ENCODE assay signal across 29 cellular contexts in genomic region chr1:170017478-170017877, GRCh38.
"Had no signal": no experiment of that assay in that cellular context is flagged by ENCODE, and none has a peak within 500 bp of the region (broad histone marks: within the 10 kb centered on the region; RNA-seq: fewer than 3 reads in every experiment).

No MANE protein-coding gene starts in this region.

- H3K4me3 ChIP-seq: ascending aorta had no signal

- DNase-seq: activated CD4-positive, alpha-beta memory T cell treated with anti-CD3 and anti-CD28 coated beads, Interleukin-2, amount 10 ng/mL, durations not matched to agents 7 days and 5 days; activated CD4-positive, alpha-beta T cell treated with anti-CD3 and anti-CD28 coated beads for 1 hour; activated CD4-positive, alpha-beta T cell treated with anti-CD3 and anti-CD28 coated beads for 36 hours; activated CD4-positive, alpha-beta T cell treated with anti-CD3 and anti-CD28 coated beads for 48 hours; activated CD4-positive, alpha-beta T cell treated with anti-CD3 and anti-CD28 coated beads, Interleukin-2, amount 10 ng/mL, durations not matched to agents 7 days and 5 days; activated CD4-positive, alpha-beta T cell treated with anti-CD3 and anti-CD28 coated beads, Interleukin-2, amount 50 U/mL, for 48 hours; activated CD4-positive, CD25-positive, alpha-beta regulatory T cell; activated CD8-positive, alpha-beta memory T cell treated with anti-CD3 and anti-CD28 coated beads for 24 hours; activated CD8-positive, alpha-beta memory T cell treated with anti-CD3 and anti-CD28 coated beads, Interleukin-2, amount 10 ng/mL, durations not matched to agents 7 days and 5 days; activated CD8-positive, alpha-beta memory T cell treated with anti-CD3 and anti-CD28 coated beads, Interleukin-2, amount 50 U/mL, for 48 hours; activated CD8-positive, alpha-beta T cell treated with anti-CD3 and anti-CD28 coated beads, Interleukin-2, amount 10 ng/mL, durations not matched to agents 7 days and 5 days; activated effector memory CD4-positive, alpha-beta T cell treated with Interleukin-2 at 50 U/mL for 16 hours; activated gamma-delta T cell; activated naive CD4-positive, alpha-beta T cell treated with anti-CD3 and anti-CD28 coated beads, Interleukin-2, amount 10 ng/mL, durations not matched to agents 7 days and 5 days; activated naive CD4-positive, alpha-beta T cell treated with Interleukin-2 at 50 U/mL for 16 hours; activated naive CD8-positive, alpha-beta T cell treated with anti-CD3 and anti-CD28 coated beads, Interleukin-2, amount 10 ng/mL, durations not matched to agents 7 days and 5 days; activated naive CD8-positive, alpha-beta T cell treated with anti-CD3 and anti-CD28 coated beads, Interleukin-2, amount 50 U/mL, for 24 hours; activated T-cell treated with anti-CD3 and anti-CD28 coated beads, Interleukin-2, amount 50 U/mL, for 24 hours; activated T-cell treated with anti-CD3 and anti-CD28 coated beads, Interleukin-2, amount 50 U/mL, for 48 hours; amygdala; anterior cingulate cortex; central memory CD4-positive, alpha-beta T cell; T-helper 1 cell; T-helper 2 cell; T-helper 9 cell; WERI-Rb-1 had no signal

- H3K36me3 ChIP-seq: WERI-Rb-1 had no signal

- ATAC-seq: activated CD4-positive, alpha-beta T cell treated with anti-CD3 and anti-CD28 coated beads for 36 hours; activated CD4-positive, CD25-positive, alpha-beta regulatory T cell treated with anti-CD3 and anti-CD28 coated beads, Interleukin-2, amount 50 U/mL, for 24 hours; activated CD8-positive, alpha-beta memory T cell treated with anti-CD3 and anti-CD28 coated beads, Interleukin-2, amount 10 ng/mL, durations not matched to agents 7 days and 5 days; activated CD8-positive, alpha-beta T cell treated with anti-CD3 and anti-CD28 coated beads, Interleukin-2, amount 10 ng/mL, durations not matched to agents 7 days and 5 days; activated naive CD8-positive, alpha-beta T cell treated with anti-CD3 and anti-CD28 coated beads, Interleukin-2, amount 50 U/mL, for 24 hours; WTC11 had no signal

- H3K27ac ChIP-seq: ascending aorta, WERI-Rb-1 had no signal

- H3K27me3 ChIP-seq: ascending aorta had no signal

- H3K4me1 ChIP-seq: ascending aorta had no signal
